In the genomic region with DNA sequence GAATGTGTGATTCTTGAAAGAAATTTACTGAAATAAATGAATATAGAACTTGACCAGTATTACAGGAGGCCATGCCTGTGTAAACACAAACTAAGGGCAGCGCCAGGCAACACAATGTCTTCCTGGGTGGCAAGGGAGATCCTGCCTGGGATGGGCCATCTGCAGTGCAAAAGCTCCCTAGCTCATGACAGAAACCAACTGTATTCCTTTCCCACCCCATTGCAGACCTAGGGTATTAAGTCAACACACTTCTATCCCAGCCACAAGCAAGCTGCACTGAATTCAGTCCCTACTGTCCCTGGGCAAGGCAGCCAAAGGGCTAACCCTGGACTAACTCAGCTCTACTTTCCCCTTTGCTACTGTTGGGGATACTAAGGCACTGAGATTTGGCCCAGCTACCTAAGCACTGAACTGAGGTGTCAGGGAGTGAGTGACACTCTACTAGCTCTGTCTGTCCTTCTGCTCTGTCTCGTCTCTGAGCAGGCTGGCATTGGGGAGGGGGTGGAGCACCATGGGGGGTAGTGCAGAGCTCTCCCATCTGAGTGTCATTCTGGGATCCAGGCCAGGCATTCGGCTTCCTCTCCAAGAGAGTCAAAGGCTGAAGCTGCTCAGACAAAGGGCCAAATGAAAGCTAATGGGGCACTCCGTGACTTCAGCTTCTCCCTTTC, we compare ENCODE assay signal across 1 cellular context.
TF ChIP-seq lines count a peak whose summit lies in the region.

No MANE protein-coding gene starts in this region.

TF ChIP-seq in K562, 482 proteins besides CTCF, POLR2A, EP300 and RAD21:
- TF ChIP-seq PTBP1 (IDR thresholded peaks at IDR 0.05; ENCODE audit: low read depth, low read length): no peak
- TF ChIP-seq NCOR1 (IDR thresholded peaks at IDR 0.05): no peak
- TF ChIP-seq, protein P1, sequence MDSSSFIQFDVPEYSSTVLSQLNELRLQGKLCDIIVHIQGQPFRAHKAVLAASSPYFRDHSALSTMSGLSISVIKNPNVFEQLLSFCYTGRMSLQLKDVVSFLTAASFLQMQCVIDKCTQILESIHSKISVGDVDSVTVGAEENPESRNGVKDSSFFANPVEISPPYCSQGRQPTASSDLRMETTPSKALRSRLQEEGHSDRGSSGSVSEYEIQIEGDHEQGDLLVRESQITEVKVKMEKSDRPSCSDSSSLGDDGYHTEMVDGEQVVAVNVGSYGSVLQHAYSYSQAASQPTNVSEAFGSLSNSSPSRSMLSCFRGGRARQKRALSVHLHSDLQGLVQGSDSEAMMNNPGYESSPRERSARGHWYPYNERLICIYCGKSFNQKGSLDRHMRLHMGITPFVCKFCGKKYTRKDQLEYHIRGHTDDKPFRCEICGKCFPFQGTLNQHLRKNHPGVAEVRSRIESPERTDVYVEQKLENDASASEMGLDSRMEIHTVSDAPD (CRISPR knock-in tag; IDR thresholded peaks at IDR 0.05): no peak
- no peak for TF ChIP-seq ZC3H11A (IDR thresholded peaks at IDR 0.05; ENCODE audit: low read depth, low read length)
- no peak for TF ChIP-seq RBM39 (optimal IDR thresholded peaks at IDR 0.05; ENCODE audit: low read depth, low read length)
- no peak for TF ChIP-seq ZNF444 (CRISPR knock-in tag; IDR thresholded peaks at IDR 0.05)
- TF ChIP-seq, protein P2, sequence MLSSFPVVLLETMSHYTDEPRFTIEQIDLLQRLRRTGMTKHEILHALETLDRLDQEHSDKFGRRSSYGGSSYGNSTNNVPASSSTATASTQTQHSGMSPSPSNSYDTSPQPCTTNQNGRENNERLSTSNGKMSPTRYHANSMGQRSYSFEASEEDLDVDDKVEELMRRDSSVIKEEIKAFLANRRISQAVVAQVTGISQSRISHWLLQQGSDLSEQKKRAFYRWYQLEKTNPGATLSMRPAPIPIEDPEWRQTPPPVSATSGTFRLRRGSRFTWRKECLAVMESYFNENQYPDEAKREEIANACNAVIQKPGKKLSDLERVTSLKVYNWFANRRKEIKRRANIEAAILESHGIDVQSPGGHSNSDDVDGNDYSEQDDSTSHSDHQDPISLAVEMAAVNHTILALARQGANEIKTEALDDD (IDR thresholded peaks at IDR 0.05): no peak
